ENCODE assay signal across 9 cellular contexts in genomic region chr12:27709212-27709931, GRCh38. TPM values are rescaled to one million over a fixed set of nuclear protein-coding genes. Genes with fewer than 3 reads are reported as not detected.
DNase-seq lines count a peak whose midpoint lies in the region; ATAC-seq, FAIRE-seq and TF ChIP-seq lines count a peak whose summit lies in the region.
"Had no signal": no experiment of that assay in that cellular context is flagged by ENCODE, and none has a peak within 500 bp of the region (broad histone marks: within the 10 kb centered on the region; RNA-seq: fewer than 3 reads in every experiment).

No MANE protein-coding gene starts in this region.

- H3K9ac ChIP-seq in kidney (ENCODE audit: low read length in 2 of 2) (peak overlapping the region in 1 of 2 donors; percentile 80), mesendoderm (ENCODE audit: low read length) (no peak overlapping the region)

- H2AK5ac ChIP-seq in mesendoderm (ENCODE audit: low read length) = no peak overlapping the region

- no peaks in the 10 kb centered on the region for H3K9me3 Mint-ChIP-seq in activated CD4-positive, alpha-beta T cell treated with anti-CD3 and anti-CD28 coated beads for 36 hours (ENCODE audit: low read depth)
- no peaks in the 10 kb centered on the region for H3K9me3 Mint-ChIP-seq in activated CD8-positive, alpha-beta T cell treated with anti-CD3 and anti-CD28 coated beads, Interleukin-2, amount 10 ng/mL, durations not matched to agents 7 days and 5 days (ENCODE audit: insufficient read depth)

- H3K56ac ChIP-seq in mesendoderm (ENCODE audit: low read length) = no peak overlapping the region

- no peak overlapping the region for H3K4ac ChIP-seq in mesendoderm (ENCODE audit: low read depth, low read length)

- H2BK15ac ChIP-seq in mesendoderm (replicated peaks; ENCODE audit: low read depth) = no peak overlapping the region

- TF ChIP-seq CTCF in kidney (IDR thresholded peaks at IDR 0.05; ENCODE audit: borderline replicate concordance, extremely low read depth, insufficient read depth) = no peak
- no peak for TF ChIP-seq CTCF in stomach (IDR thresholded peaks at IDR 0.05)

- 58 to 86% (median 81%) methylated on average over 12 of the region's 12 CpGs for WGBS in stomach, 5 donors
- WGBS in mesendoderm (ENCODE audit: extremely low coverage, insufficient coverage, low lambda C conversion rate) = no CpG with 5 or more reads among the region's 12 CpGs

- H3K4me3 ChIP-seq in kidney (ENCODE audit: low read length in 2 of 2) = peak overlapping the region; percentile 89 to 97
- H3K4me3 ChIP-seq in stomach = peak overlapping the region; percentile 73 to 97 (median 90)
- no peak overlapping the region for H3K4me3 ChIP-seq in mesendoderm (ENCODE audit: low read length)

- peaks cover 29% of the 10 kb centered on the region for H3K79me2 ChIP-seq in mesendoderm (ENCODE audit: control insufficient read depth, insufficient read depth, low read length)

- H3K27ac ChIP-seq in kidney (ENCODE audit: low read depth in 2 of 2, low read length in 2 of 2) (no peak overlapping the region), stomach (peak overlapping the region; percentile 75 to 90 (median 87)), mesendoderm (ENCODE audit: low read depth, low read length) (no peak overlapping the region)

- H3K23ac ChIP-seq in mesendoderm (ENCODE audit: low read length) = no peak overlapping the region

- peaks cover 25% of the 10 kb centered on the region for H3K4me1 Mint-ChIP-seq in activated CD4-positive, alpha-beta T cell treated with anti-CD3 and anti-CD28 coated beads for 36 hours
- H3K4me1 Mint-ChIP-seq in activated CD8-positive, alpha-beta T cell treated with anti-CD3 and anti-CD28 coated beads, Interleukin-2, amount 10 ng/mL, durations not matched to agents 7 days and 5 days (ENCODE audit: low read depth) = peaks cover 23% of the 10 kb centered on the region

- H3K4me2 ChIP-seq in mesendoderm (ENCODE audit: low read length) = no peak overlapping the region

- no peak for TF ChIP-seq POLR2A in stomach (IDR thresholded peaks at IDR 0.05)

- H3K4me1 ChIP-seq in kidney (ENCODE audit: control insufficient read depth in 1 of 2, insufficient read depth in 1 of 2, low read depth in 1 of 2, low read length in 2 of 2) = peaks cover 4% of the 10 kb centered on the region in 2 donors
- peaks cover 12 to 29% (median 26%) of the 10 kb centered on the region in 4 donors for H3K4me1 ChIP-seq in stomach
- H3K4me1 ChIP-seq in mesendoderm (ENCODE audit: control insufficient read depth, low read depth, low read length) = peaks cover 4% of the 10 kb centered on the region

- H3K27ac Mint-ChIP-seq in activated CD4-positive, alpha-beta T cell treated with anti-CD3 and anti-CD28 coated beads for 36 hours = no peak overlapping the region
- no peak overlapping the region for H3K27ac Mint-ChIP-seq in activated CD8-positive, alpha-beta T cell treated with anti-CD3 and anti-CD28 coated beads, Interleukin-2, amount 10 ng/mL, durations not matched to agents 7 days and 5 days

- H3K27me3 ChIP-seq in stomach = no peaks in the 10 kb centered on the region
- no peaks in the 10 kb centered on the region for H3K27me3 ChIP-seq in mesendoderm (ENCODE audit: insufficient read depth, low read length, poor library complexity)

- H4K5ac ChIP-seq in mesendoderm (ENCODE audit: low read length) = no peak overlapping the region

- peaks cover 14% of the 10 kb centered on the region for H3K79me1 ChIP-seq in mesendoderm (ENCODE audit: low read length)

- ATAC-seq in activated CD4-positive, alpha-beta T cell treated with anti-CD3 and anti-CD28 coated beads for 36 hours = no peak
- no peak for ATAC-seq in activated CD8-positive, alpha-beta T cell treated with anti-CD3 and anti-CD28 coated beads, Interleukin-2, amount 10 ng/mL, durations not matched to agents 7 days and 5 days
- ATAC-seq in GM21360 (IDR thresholded peaks at IDR 0.05; ENCODE audit: unreplicated experiment) = no peak
- no peak for ATAC-seq in GM21423 (IDR thresholded peaks at IDR 0.05; ENCODE audit: unreplicated experiment)

- H2BK120ac ChIP-seq in mesendoderm (ENCODE audit: low read depth, low read length) = no peak overlapping the region

- peaks cover 10% of the 10 kb centered on the region for H3K36me3 Mint-ChIP-seq in activated CD4-positive, alpha-beta T cell treated with anti-CD3 and anti-CD28 coated beads for 36 hours (ENCODE audit: low read depth)
- H3K36me3 Mint-ChIP-seq in activated CD8-positive, alpha-beta T cell treated with anti-CD3 and anti-CD28 coated beads, Interleukin-2, amount 10 ng/mL, durations not matched to agents 7 days and 5 days (ENCODE audit: low read depth) = peaks cover 13% of the 10 kb centered on the region

- no peaks in the 10 kb centered on the region for H3K36me3 ChIP-seq in kidney (ENCODE audit: control insufficient read depth in 1 of 2, insufficient read depth in 2 of 2, low read length in 2 of 2)
- H3K36me3 ChIP-seq in stomach = peaks cover 0 to 7% (median 1%) of the 10 kb centered on the region in 4 donors
- H3K36me3 ChIP-seq in mesendoderm (ENCODE audit: control insufficient read depth, insufficient read depth, low read length) = no peaks in the 10 kb centered on the region

- no peak overlapping the region for H3K18ac ChIP-seq in mesendoderm (ENCODE audit: low read length)

- no peaks in the 10 kb centered on the region for H3K27me3 Mint-ChIP-seq in activated CD4-positive, alpha-beta T cell treated with anti-CD3 and anti-CD28 coated beads for 36 hours
- peaks cover 16% of the 10 kb centered on the region for H3K27me3 Mint-ChIP-seq in activated CD8-positive, alpha-beta T cell treated with anti-CD3 and anti-CD28 coated beads, Interleukin-2, amount 10 ng/mL, durations not matched to agents 7 days and 5 days (ENCODE audit: low read depth)

- no peaks in the 10 kb centered on the region for H3K9me3 ChIP-seq in kidney (ENCODE audit: control insufficient read depth in 1 of 2, low read length in 2 of 2)
- H3K9me3 ChIP-seq in stomach = no peaks in the 10 kb centered on the region

- TF ChIP-seq EP300 in stomach (IDR thresholded peaks at IDR 0.05) = no peak

- CTCF ChIA-PET in activated CD4-positive, alpha-beta T cell treated with anti-CD3 and anti-CD28 coated beads for 36 hours (lab: Charles Lee) = interaction anchor here (0.7 to 1.5 kb wide), 2 partner anchors 274 to 549 kb away, joined by 3 read pairs; no protein-coding TSS in a partner anchor
- CTCF ChIA-PET in activated CD8-positive, alpha-beta T cell treated with anti-CD3 and anti-CD28 coated beads, Interleukin-2, amount 10 ng/mL, durations not matched to agents 7 days and 5 days (lab: Charles Lee) = interaction anchor here (1.0 to 1.6 kb wide), 3 partner anchors 24 to 285 kb away, joined by 3 to 5 read pairs (median 4); no protein-coding TSS in a partner anchor

- intact Hi-C loops in activated CD4-positive, alpha-beta T cell treated with anti-CD3 and anti-CD28 coated beads for 36 hours (cut with DNase I, micrococcal nuclease) = loop anchor here in 1 of 2 experiments (10.0 kb wide), 1 partner anchor 695 kb away; the partner anchor contains the start of gene TM7SF3
- intact Hi-C loops in kidney (cut with DNase I) = no loop called here
- intact Hi-C loops in stomach (cut with DNase I; ENCODE audit: low total_unique reads) = no loop called here

- no peak overlapping the region for H4K8ac ChIP-seq in mesendoderm (ENCODE audit: low read depth, low read length)

- POLR2A ChIA-PET in activated CD4-positive, alpha-beta T cell treated with anti-CD3 and anti-CD28 coated beads for 36 hours (lab: Charles Lee) = no interaction called here
- POLR2A ChIA-PET in activated CD8-positive, alpha-beta T cell treated with anti-CD3 and anti-CD28 coated beads, Interleukin-2, amount 10 ng/mL, durations not matched to agents 7 days and 5 days (lab: Charles Lee) = interaction anchor here (0.6 kb wide), 1 partner anchor 15 kb away, joined by 3 read pairs; no protein-coding TSS in a partner anchor

- H3K4me3 Mint-ChIP-seq in activated CD4-positive, alpha-beta T cell treated with anti-CD3 and anti-CD28 coated beads for 36 hours = peak overlapping the region; percentile 94
- H3K4me3 Mint-ChIP-seq in activated CD8-positive, alpha-beta T cell treated with anti-CD3 and anti-CD28 coated beads, Interleukin-2, amount 10 ng/mL, durations not matched to agents 7 days and 5 days = peak overlapping the region; percentile 91

- no peak overlapping the region for H2BK5ac ChIP-seq in mesendoderm (ENCODE audit: low read length)

- no peak for FAIRE-seq in kidney (lab: Jason Lieb, UNC)

- DNase-seq in activated CD4-positive, alpha-beta T cell treated with anti-CD3 and anti-CD28 coated beads for 36 hours = no peak
- no peak for DNase-seq in activated CD4-positive, alpha-beta T cell treated with anti-CD3 and anti-CD28 coated beads, Interleukin-2, amount 50 U/mL, for 1 hour
- DNase-seq in activated CD8-positive, alpha-beta T cell treated with anti-CD3 and anti-CD28 coated beads, Interleukin-2, amount 10 ng/mL, durations not matched to agents 7 days and 5 days = no peak
- DNase-seq in kidney (no peak), stomach (no peak), mesendoderm (no peak)
- DNase-seq: cerebellar nuclear complex had no signal

RNA-seq across cellular contexts. Expression of gene MRPS35, which starts 1.3 kb away (rescaled TPM):
- 10 to 100 TPM; 58.5 to 62.1 TPM for total RNA-seq in activated CD4-positive, alpha-beta T cell treated with anti-CD3 and anti-CD28 coated beads for 36 hours
- 10 to 100 TPM; 39.1 to 40.0 TPM for total RNA-seq in activated CD8-positive, alpha-beta T cell treated with anti-CD3 and anti-CD28 coated beads, Interleukin-2, amount 10 ng/mL, durations not matched to agents 7 days and 5 days
- total RNA-seq in kidney (40.1 TPM), stomach (10 to 100 TPM in 3 of 5 donors, 1 to 10 TPM in 2; 9.8 to 71.6 (median 15.6) TPM)
- polyA plus RNA-seq in kidney (ENCODE audit: insufficient read depth, low read depth, low replicate concordance) (97.8 TPM), stomach (10 to 100 TPM; 28.9 to 61.4 (median 42.8) TPM)
- 66.3 TPM for polyA plus RNA-seq in mesendoderm (2013, experiment 1 of 2)
- polyA plus RNA-seq in mesendoderm (2013, experiment 2 of 2) = 69.8 TPM

RNA-seq across cellular contexts. Expression of gene REP15, which starts 13.1 kb away (rescaled TPM):
- not detected for total RNA-seq in activated CD4-positive, alpha-beta T cell treated with anti-CD3 and anti-CD28 coated beads for 36 hours
- total RNA-seq in activated CD8-positive, alpha-beta T cell treated with anti-CD3 and anti-CD28 coated beads, Interleukin-2, amount 10 ng/mL, durations not matched to agents 7 days and 5 days = under 1 TPM in 1 of 2 experiments, not detected in 1; 0.42 TPM
- total RNA-seq in kidney = 3.2 TPM
- polyA plus RNA-seq in kidney (ENCODE audit: insufficient read depth, low read depth, low replicate concordance) = 1.3 TPM
- total RNA-seq in stomach = 10 to 100 TPM in 3 of 5 donors, 1 to 10 TPM in 2; 4.1 to 38.2 (median 11.2) TPM
- 100 to 1,000 TPM in 1 of 3 donors, 1 to 10 TPM in 2; 3.0 to 115 (median 9.8) TPM for polyA plus RNA-seq in stomach
- 0.95 TPM for polyA plus RNA-seq in mesendoderm (2013, experiment 1 of 2)
- polyA plus RNA-seq in mesendoderm (2013, experiment 2 of 2) = 1.0 TPM

Comparison
In these comparisons a context has a peak if more than half of its experiments do, and no peak if none do; other contexts are left out.
1. H3K27ac ChIP-seq: peak in stomach (5 of 5); none in kidney (0 of 2) and mesendoderm (single experiment).